Comparison of ENCODE assay signal across 20 cellular contexts in the genomic region with DNA sequence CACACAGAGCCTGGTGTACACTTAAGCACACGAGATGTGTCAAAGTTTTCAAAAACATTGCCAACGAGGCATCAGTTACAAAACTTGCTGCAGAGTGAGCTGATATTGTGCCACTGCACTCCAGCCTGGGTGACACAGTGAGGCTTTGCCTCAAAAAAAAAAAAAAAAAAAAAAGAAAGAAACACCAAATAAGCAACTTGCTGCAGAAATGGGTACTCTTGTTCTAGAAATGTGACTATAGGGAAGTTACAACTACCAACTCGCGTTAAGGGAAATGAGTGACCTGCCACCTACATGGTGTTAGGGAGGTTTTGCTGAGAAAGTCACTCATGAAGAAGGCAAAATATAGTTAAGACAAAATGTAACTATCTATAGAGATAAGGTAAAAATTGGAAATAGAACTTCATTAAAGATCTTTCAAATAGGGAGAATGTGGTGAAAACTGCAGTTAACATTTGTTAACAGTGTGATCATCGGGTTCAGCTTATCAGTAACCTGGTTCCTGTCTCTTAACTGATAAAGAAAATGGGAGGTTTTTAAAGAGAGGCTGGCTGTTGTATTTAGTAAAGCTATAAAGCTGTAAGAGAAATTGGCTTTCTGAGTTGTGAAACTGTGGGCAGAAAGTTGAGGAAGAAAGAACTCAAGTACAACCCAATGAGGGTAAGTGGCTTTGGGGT. TPM values are rescaled to one million over a fixed set of nuclear protein-coding genes. Genes with fewer than 3 reads are reported as not detected.
DNase-seq lines count a peak whose midpoint lies in the region; ATAC-seq and TF ChIP-seq lines count a peak whose summit lies in the region.
"Had no signal": no experiment of that assay in that cellular context is flagged by ENCODE, and none has a peak within 500 bp of the region (broad histone marks: within the 10 kb centered on the region; RNA-seq: fewer than 3 reads in every experiment).

IL1RL1 (plus strand) TSS at position 600 of the 677 bp plus-strand sequence. CDS start 26,702 bp downstream, outside the sequence.

- H3K36me3 ChIP-seq in adrenal gland (replicated peaks in 1 of 2), result no peaks in the 10 kb centered on the region
- H3K36me3 ChIP-seq in lung (ENCODE audit: control insufficient read depth in 2 of 2, insufficient read depth in 2 of 2, low read length in 2 of 2), result no peaks in the 10 kb centered on the region
- H3K36me3 ChIP-seq in upper lobe of left lung, result no peaks in the 10 kb centered on the region
- no peaks in the 10 kb centered on the region for H3K36me3 ChIP-seq in gastroesophageal sphincter
- H3K36me3 ChIP-seq: ascending aorta; BLaER1 treated with 17β-estradiol and CSF1 and Interleukin-3, amounts not matched to agents 10 nM and 100 nM; esophagus muscularis mucosa; heart left ventricle; pancreas had no signal

- DNase-seq in T-helper 1 cell (no peak), adrenal gland (no peak), lung (ENCODE audit: low spot score) (no peak), upper lobe of left lung (no peak)
- DNase-seq in effector CD4-positive, alpha-beta T cell, result no peak
- DNase-seq: 8988T, activated gamma-delta T cell treated with Interleukin-2 at 50 U/mL for 16 hours, cortex of kidney, DMS153, heart left ventricle, kidney glomerular epithelial cell, NCI-H1048, pancreas had no signal

- 55 to 71% (median 62%) methylated on average over 5 of the region's 5 CpGs for WGBS in adrenal gland, 4 donors
- WGBS in lung, 2 donors, result 40 to 61% methylated on average over 5 of the region's 5 CpGs
- 57 to 62% methylated on average over 5 of the region's 5 CpGs for WGBS in upper lobe of left lung, 2 donors
- WGBS in gastroesophageal sphincter (ENCODE audit: low coverage in 1 of 2), 2 donors, result 52 to 85% methylated on average over 4 of the region's 5 CpGs

- H3K9me3 ChIP-seq in adrenal gland (replicated peaks in 1 of 3) (no peaks in the 10 kb centered on the region), lung (ENCODE audit: control insufficient read depth in 2 of 2, insufficient read depth in 1 of 2, low read length in 1 of 2) (peaks cover 0 to 1% of the 10 kb centered on the region in 2 donors), upper lobe of left lung (no peaks in the 10 kb centered on the region), gastroesophageal sphincter (no peaks in the 10 kb centered on the region)
- H3K9me3 ChIP-seq: ascending aorta; BLaER1 treated with 17β-estradiol and CSF1 and Interleukin-3, amounts not matched to agents 10 nM and 100 nM; esophagus muscularis mucosa; heart left ventricle; pancreas had no signal

- TF ChIP-seq CTCF in adrenal gland (IDR thresholded peaks at IDR 0.05), result no peak
- no peak for TF ChIP-seq CTCF in lung (IDR thresholded peaks at IDR 0.05; ENCODE audit: control extremely low read depth, extremely low read depth)
- no peak for TF ChIP-seq CTCF in upper lobe of left lung (IDR thresholded peaks at IDR 0.05)
- no peak for TF ChIP-seq CTCF in gastroesophageal sphincter (IDR thresholded peaks at IDR 0.05)

- intact Hi-C loops in T-helper 1 cell treated with Interleukin-12 subunit alpha and Interleukin-12 subunit beta and Interleukin-4 antibody, amounts not matched to agents 30 ng/mL and 1 ng/mL, for 36 hours (cut with micrococcal nuclease), result no loop called here
- intact Hi-C loops in adrenal gland (cut with DNase I), result no loop called here

- TF ChIP-seq EP300 in upper lobe of left lung (IDR thresholded peaks at IDR 0.05), result no peak
- TF ChIP-seq EP300 in gastroesophageal sphincter (IDR thresholded peaks at IDR 0.05), result no peak

- H3K4me1 ChIP-seq in adrenal gland (replicated peaks in 1 of 2), result no peaks in the 10 kb centered on the region
- H3K4me1 ChIP-seq in lung (ENCODE audit: control insufficient read depth in 2 of 2, insufficient read depth in 2 of 2, low read length in 2 of 2), result peaks cover 0 to 1% of the 10 kb centered on the region in 2 donors
- H3K4me1 ChIP-seq in upper lobe of left lung, result no peaks in the 10 kb centered on the region
- no peaks in the 10 kb centered on the region for H3K4me1 ChIP-seq in gastroesophageal sphincter
- H3K4me1 ChIP-seq: ascending aorta, esophagus muscularis mucosa, heart left ventricle, pancreas had no signal

- H3K27me3 ChIP-seq in adrenal gland (no peaks in the 10 kb centered on the region), lung (ENCODE audit: control insufficient read depth, insufficient read depth) (no peaks in the 10 kb centered on the region), upper lobe of left lung (no peaks in the 10 kb centered on the region), gastroesophageal sphincter (peaks cover 16% of the 10 kb centered on the region)
- H3K27me3 ChIP-seq: ascending aorta; BLaER1 treated with 17β-estradiol and CSF1 and Interleukin-3, amounts not matched to agents 10 nM and 100 nM; pancreas had no signal

- no peak within 1 kb of the TSS for H3K27ac ChIP-seq in adrenal gland
- no peak within 1 kb of the TSS for H3K27ac ChIP-seq in lung (ENCODE audit: low read depth in 1 of 2, low read length in 1 of 2)
- H3K27ac ChIP-seq in upper lobe of left lung, result no peak within 1 kb of the TSS
- no peak within 1 kb of the TSS for H3K27ac ChIP-seq in gastroesophageal sphincter
- H3K27ac ChIP-seq: ascending aorta; BLaER1 treated with 17β-estradiol and CSF1 and Interleukin-3, amounts not matched to agents 10 nM and 100 nM; esophagus muscularis mucosa; heart left ventricle; pancreas had no signal

- TF ChIP-seq POLR2A in adrenal gland (IDR thresholded peaks at IDR 0.05) (no peak), upper lobe of left lung (IDR thresholded peaks at IDR 0.05) (no peak), gastroesophageal sphincter (IDR thresholded peaks at IDR 0.05) (no peak)

- ATAC-seq in lung (ENCODE audit: insufficient read depth, low FRiP score) (no peak), upper lobe of left lung (ENCODE audit: low FRiP score in 2 of 2) (no peak), HG03432 (IDR thresholded peaks at IDR 0.05; ENCODE audit: unreplicated experiment) (no peak), gastroesophageal sphincter (no peak)
- ATAC-seq: activated CD4-positive, CD25-positive, alpha-beta regulatory T cell treated with anti-CD3 and anti-CD28 coated beads, Interleukin-2, amount 50 U/mL, for 24 hours; heart left ventricle; pancreas had no signal

- H3K4me3 ChIP-seq in adrenal gland, result no peak within 1 kb of the TSS
- no peak within 1 kb of the TSS for H3K4me3 ChIP-seq in lung
- no peak within 1 kb of the TSS for H3K4me3 ChIP-seq in upper lobe of left lung
- no peak within 1 kb of the TSS for H3K4me3 ChIP-seq in gastroesophageal sphincter
- H3K4me3 ChIP-seq: ascending aorta; BLaER1 treated with 17β-estradiol and CSF1 and Interleukin-3, amounts not matched to agents 10 nM and 100 nM; esophagus muscularis mucosa; heart left ventricle; pancreas had no signal

RNA-seq across cellular contexts. Expression of gene IL1RL1, which starts in this region (rescaled TPM):
- total RNA-seq in T-helper 1 cell treated with Interleukin-12 subunit alpha and Interleukin-12 subunit beta and Interleukin-4 antibody, amounts not matched to agents 30 ng/mL and 1 ng/mL, for 36 hours, result 16.0 and 16.2 TPM in 2 replicates
- total RNA-seq in adrenal gland (10 to 100 TPM in 7 of 8 donors, 1 to 10 TPM in 1; 7.7 to 74.8 (median 26.7) TPM), lung (10 to 100 TPM in 1 of 2 donors, 1 to 10 TPM in 1; 1.5 to 93.2 TPM), upper lobe of left lung (100 to 1,000 TPM in 1 of 6 donors, 10 to 100 TPM in 5; 26.2 to 203 (median 53.1) TPM), gastroesophageal sphincter (10 to 100 TPM in 1 of 4 donors, 1 to 10 TPM in 3; 7.1 to 22.6 (median 8.1) TPM)
- polyA plus RNA-seq in adrenal gland (10 to 100 TPM; 11.5 to 60.5 (median 17.4) TPM), lung (100 to 1,000 TPM in 1 of 2 donors, 10 to 100 TPM in 1; 62.4 to 383 TPM)
